ENCODE assay signal across 19 cellular contexts in the genomic region with DNA sequence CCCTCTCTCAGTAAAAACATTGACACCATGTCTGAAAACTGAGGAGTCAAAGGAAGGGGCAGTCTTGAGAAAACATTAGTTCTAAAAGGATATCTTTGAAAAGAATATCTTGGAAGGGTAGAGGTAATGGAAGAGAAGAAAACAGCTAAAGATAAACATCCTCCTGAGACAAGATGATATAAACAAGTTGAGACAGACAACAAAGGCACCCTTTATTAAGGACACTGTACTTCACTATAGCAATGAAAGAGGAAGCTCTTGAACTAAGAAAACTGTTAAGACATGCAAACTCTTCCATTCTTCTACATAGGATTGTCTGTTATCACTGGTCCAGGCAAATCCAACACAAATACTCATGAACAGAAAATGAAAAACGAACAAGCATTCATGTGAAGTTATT.
"Had no signal": no experiment of that assay in that cellular context is flagged by ENCODE, and none has a peak within 500 bp of the region (broad histone marks: within the 10 kb centered on the region; RNA-seq: fewer than 3 reads in every experiment).

No MANE protein-coding gene starts in this region.

- ATAC-seq: gastroesophageal sphincter, left lobe of liver, natural killer cell, right cardiac atrium had no signal

- H3K27me3 ChIP-seq: dorsolateral prefrontal cortex, esophagus muscularis mucosa, gastroesophageal sphincter, stomach, transverse colon had no signal

- DNase-seq: cortex of kidney; dorsolateral prefrontal cortex; effector memory CD4-positive, alpha-beta T cell; glutamatergic neuron; islet precursor cell; natural killer cell; right cardiac atrium; small intestine; stimulated activated CD4-positive, alpha-beta T cell treated with anti-CD3 and anti-CD28 coated beads, Interleukin-12 subunit alpha, Interleukin-12 subunit beta, amount 100 ng/mL, for 4 hours; stimulated activated naive CD4-positive, alpha-beta T cell; stomach; substantia nigra; transverse colon had no signal

- H3K9me3 ChIP-seq: gastroesophageal sphincter, thoracic aorta, transverse colon had no signal

- H3K4me3 ChIP-seq: dorsolateral prefrontal cortex, esophagus muscularis mucosa, gastroesophageal sphincter, stomach, thoracic aorta, transverse colon had no signal

- H3K27ac ChIP-seq: epithelial cell of prostate, esophagus muscularis mucosa, gastroesophageal sphincter, stomach, thoracic aorta, transverse colon had no signal

- H3K4me1 ChIP-seq: esophagus muscularis mucosa, gastroesophageal sphincter, stomach, transverse colon had no signal

- H3K36me3 ChIP-seq: thoracic aorta, transverse colon had no signal

- FAIRE-seq: endometrium had no signal
